In genomic region chr11:115148101-115148500, GRCh38 we compare ENCODE assay signal across 27 cellular contexts.
"Had no signal": no experiment of that assay in that cellular context is flagged by ENCODE, and none has a peak within 500 bp of the region (broad histone marks: within the 10 kb centered on the region; RNA-seq: fewer than 3 reads in every experiment).

No MANE protein-coding gene starts in this region.

- H3K27me3 ChIP-seq: ascending aorta, esophagus squamous epithelium, neutrophil, ovary had no signal

- H3K4me3 ChIP-seq: ascending aorta, esophagus squamous epithelium, left ventricle myocardium inferior, lung, mucosa of descending colon, ovary, smooth muscle cell, suprapubic skin, tibial artery had no signal

- FAIRE-seq: islet of Langerhans had no signal

- DNase-seq: activated CD4-positive, alpha-beta memory T cell treated with anti-CD3 and anti-CD28 coated beads, Interleukin-2, amount 10 ng/mL, durations not matched to agents 7 days and 5 days; activated CD4-positive, alpha-beta T cell treated with anti-CD3 and anti-CD28 coated beads for 48 hours; activated CD8-positive, alpha-beta memory T cell treated with anti-CD3 and anti-CD28 coated beads, Interleukin-2, amount 50 U/mL, for 48 hours; activated gamma-delta T cell; activated naive CD4-positive, alpha-beta T cell treated with anti-CD3 and anti-CD28 coated beads, Interleukin-2, amount 10 ng/mL, durations not matched to agents 7 days and 5 days; activated naive CD8-positive, alpha-beta T cell treated with anti-CD3 and anti-CD28 coated beads, Interleukin-2, amount 10 ng/mL, durations not matched to agents 7 days and 5 days; activated T-cell treated with anti-CD3 and anti-CD28 coated beads, Interleukin-2, amount 50 U/mL, for 24 hours; esophagus squamous epithelium; foreskin melanocyte; glutamatergic neuron; left ventricle myocardium inferior; mucosa of descending colon; ovary; stimulated activated CD4-positive, alpha-beta T cell treated with anti-CD3 and anti-CD28 coated beads, Interleukin-1b, Interleukin-23, amount 100 ng/mL, for 48 hours; stimulated activated CD4-positive, alpha-beta T cell treated with anti-CD3 and anti-CD28 coated beads, Interleukin-4, amount 100 ng/mL, for 4 hours; stimulated activated CD8-positive, alpha-beta memory T cell treated with anti-CD3 and anti-CD28 coated beads, Interleukin-4, amount 100 ng/mL, for 48 hours; T-helper 9 cell; tibial artery; WERI-Rb-1 had no signal

- H3K36me3 ChIP-seq: ascending aorta, esophagus squamous epithelium, left ventricle myocardium inferior, neutrophil, ovary, suprapubic skin, tibial artery, WERI-Rb-1 had no signal

- ATAC-seq: activated CD4-positive, CD25-positive, alpha-beta regulatory T cell treated with anti-CD3 and anti-CD28 coated beads, Interleukin-2, amount 50 U/mL, for 24 hours; stimulated activated memory B cell treated with anti-CD40 and anti-IgM and Interleukin-4, amounts not matched to agents 10 μg/mL and 1 μg/mL and 100 μg/mL, for 72 hours had no signal

- H3K27ac ChIP-seq: ascending aorta, esophagus squamous epithelium, left ventricle myocardium inferior, neutrophil, ovary, suprapubic skin, tibial artery, WERI-Rb-1 had no signal

- H3K9me3 ChIP-seq: ascending aorta, esophagus squamous epithelium, left ventricle myocardium inferior, mucosa of descending colon, neutrophil, ovary, suprapubic skin, tibial artery had no signal

- H3K4me1 ChIP-seq: ascending aorta, esophagus squamous epithelium, left ventricle myocardium inferior, suprapubic skin, tibial artery had no signal
